Comparison of ENCODE assay signal across 1 cellular context in genomic region chr2:170249761-170250160, GRCh38.
TF ChIP-seq lines count a peak whose summit lies in the region.

No MANE protein-coding gene starts in this region.

TF ChIP-seq in K562, 482 proteins besides CTCF, POLR2A, EP300 and RAD21 (continued from another document):
- TF ChIP-seq, protein P1, sequence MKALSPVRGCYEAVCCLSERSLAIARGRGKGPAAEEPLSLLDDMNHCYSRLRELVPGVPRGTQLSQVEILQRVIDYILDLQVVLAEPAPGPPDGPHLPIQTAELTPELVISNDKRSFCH (CRISPR knock-in tag; IDR thresholded peaks at IDR 0.05): no peak
- TF ChIP-seq, protein P1 (tag; IDR thresholded peaks at IDR 0.05): 0 out of 2 replicates have a peak, but pooled peaks have one; percentile 45
- no peak for TF ChIP-seq ZNF639 (CRISPR knock-in tag; conservative IDR thresholded peaks at IDR 0.05 in 1 of 2, IDR thresholded peaks at IDR 0.05 in 1 of 2)
- no peak for TF ChIP-seq SMARCC2 (IDR thresholded peaks at IDR 0.05; ENCODE audit: low read depth)
- TF ChIP-seq ZNF12 (CRISPR knock-in tag; IDR thresholded peaks at IDR 0.05): no peak
- TF ChIP-seq NR2C1 (IDR thresholded peaks at IDR 0.05): no peak
- 0 out of 2 replicates have a peak, but pooled peaks have one; percentile 13 for TF ChIP-seq NR2C1 (tag; IDR thresholded peaks at IDR 0.05)
- 0 out of 2 replicates have a peak, but pooled peaks have one; percentile 49 for TF ChIP-seq PTTG1 (tag; IDR thresholded peaks at IDR 0.05; ENCODE audit: low read depth)
- TF ChIP-seq BRF1 (IDR thresholded peaks at IDR 0.05; ENCODE audit: borderline replicate concordance, extremely low read depth, insufficient read length): no peak
- TF ChIP-seq POLR2H (tag; IDR thresholded peaks at IDR 0.05; ENCODE audit: low read depth): peak; percentile 40; the same call in 1 of the 2 replicates
- TF ChIP-seq, protein P2, sequence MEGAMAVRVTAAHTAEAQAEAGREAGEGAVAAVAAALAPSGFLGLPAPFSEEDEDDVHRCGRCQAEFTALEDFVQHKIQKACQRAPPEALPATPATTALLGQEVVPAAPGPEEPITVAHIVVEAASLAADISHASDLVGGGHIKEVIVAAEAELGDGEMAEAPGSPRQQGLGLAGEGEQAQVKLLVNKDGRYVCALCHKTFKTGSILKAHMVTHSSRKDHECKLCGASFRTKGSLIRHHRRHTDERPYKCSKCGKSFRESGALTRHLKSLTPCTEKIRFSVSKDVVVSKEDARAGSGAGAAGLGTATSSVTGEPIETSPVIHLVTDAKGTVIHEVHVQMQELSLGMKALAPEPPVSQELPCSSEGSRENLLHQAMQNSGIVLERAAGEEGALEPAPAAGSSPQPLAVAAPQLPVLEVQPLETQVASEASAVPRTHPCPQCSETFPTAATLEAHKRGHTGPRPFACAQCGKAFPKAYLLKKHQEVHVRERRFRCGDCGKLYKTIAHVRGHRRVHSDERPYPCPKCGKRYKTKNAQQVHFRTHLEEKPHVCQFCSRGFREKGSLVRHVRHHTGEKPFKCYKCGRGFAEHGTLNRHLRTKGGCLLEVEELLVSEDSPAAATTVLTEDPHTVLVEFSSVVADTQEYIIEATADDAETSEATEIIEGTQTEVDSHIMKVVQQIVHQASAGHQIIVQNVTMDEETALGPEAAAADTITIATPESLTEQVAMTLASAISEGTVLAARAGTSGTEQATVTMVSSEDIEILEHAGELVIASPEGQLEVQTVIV (CRISPR knock-in tag; IDR thresholded peaks at IDR 0.05; ENCODE audit: borderline replicate concordance): 0 out of 2 replicates have a peak, but pooled peaks have one; percentile 10
- TF ChIP-seq ILK (tag; IDR thresholded peaks at IDR 0.05; ENCODE audit: borderline replicate concordance, low read depth): 0 out of 2 replicates have a peak, but pooled peaks have one; percentile 64
- TF ChIP-seq PYGO2 (tag; IDR thresholded peaks at IDR 0.05): 0 out of 2 replicates have a peak, but pooled peaks have one; percentile 40
- TF ChIP-seq ARID3A (IDR thresholded peaks at IDR 0.05; ENCODE audit: borderline replicate concordance, low read depth, low read length): no peak
- peak; percentile 63; the same call in 1 of the 2 replicates for TF ChIP-seq DDX20 (tag; IDR thresholded peaks at IDR 0.05; ENCODE audit: low read depth)
- TF ChIP-seq ZNF778 (CRISPR knock-in tag; IDR thresholded peaks at IDR 0.05): no peak
- TF ChIP-seq, protein P3, sequence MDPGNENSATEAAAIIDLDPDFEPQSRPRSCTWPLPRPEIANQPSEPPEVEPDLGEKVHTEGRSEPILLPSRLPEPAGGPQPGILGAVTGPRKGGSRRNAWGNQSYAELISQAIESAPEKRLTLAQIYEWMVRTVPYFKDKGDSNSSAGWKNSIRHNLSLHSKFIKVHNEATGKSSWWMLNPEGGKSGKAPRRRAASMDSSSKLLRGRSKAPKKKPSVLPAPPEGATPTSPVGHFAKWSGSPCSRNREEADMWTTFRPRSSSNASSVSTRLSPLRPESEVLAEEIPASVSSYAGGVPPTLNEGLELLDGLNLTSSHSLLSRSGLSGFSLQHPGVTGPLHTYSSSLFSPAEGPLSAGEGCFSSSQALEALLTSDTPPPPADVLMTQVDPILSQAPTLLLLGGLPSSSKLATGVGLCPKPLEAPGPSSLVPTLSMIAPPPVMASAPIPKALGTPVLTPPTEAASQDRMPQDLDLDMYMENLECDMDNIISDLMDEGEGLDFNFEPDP (CRISPR knock-in tag; IDR thresholded peaks at IDR 0.05): no peak
- peak; percentile 40; the same call in 1 of the 2 replicates for TF ChIP-seq MEF2D (tag; conservative IDR thresholded peaks at IDR 0.05; ENCODE audit: low read depth)
- TF ChIP-seq ERF (CRISPR knock-in tag; IDR thresholded peaks at IDR 0.05): no peak
- TF ChIP-seq ZNF133 (CRISPR knock-in tag; IDR thresholded peaks at IDR 0.05): no peak
- TF ChIP-seq, protein P4, sequence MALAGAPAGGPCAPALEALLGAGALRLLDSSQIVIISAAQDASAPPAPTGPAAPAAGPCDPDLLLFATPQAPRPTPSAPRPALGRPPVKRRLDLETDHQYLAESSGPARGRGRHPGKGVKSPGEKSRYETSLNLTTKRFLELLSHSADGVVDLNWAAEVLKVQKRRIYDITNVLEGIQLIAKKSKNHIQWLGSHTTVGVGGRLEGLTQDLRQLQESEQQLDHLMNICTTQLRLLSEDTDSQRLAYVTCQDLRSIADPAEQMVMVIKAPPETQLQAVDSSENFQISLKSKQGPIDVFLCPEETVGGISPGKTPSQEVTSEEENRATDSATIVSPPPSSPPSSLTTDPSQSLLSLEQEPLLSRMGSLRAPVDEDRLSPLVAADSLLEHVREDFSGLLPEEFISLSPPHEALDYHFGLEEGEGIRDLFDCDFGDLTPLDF (CRISPR knock-in tag; IDR thresholded peaks at IDR 0.05): no peak
- TF ChIP-seq DMBX1 (CRISPR knock-in tag; IDR thresholded peaks at IDR 0.05; ENCODE audit: borderline replicate concordance): peak; percentile 37
- no peak for TF ChIP-seq PHF21A (IDR thresholded peaks at IDR 0.05; ENCODE audit: borderline replicate concordance, low read depth)
- TF ChIP-seq MXI1 (IDR thresholded peaks at IDR 0.05; ENCODE audit: low read depth, low read length): no peak
- peak; percentile 30; the same call in 1 of the 2 replicates for TF ChIP-seq PTRF (tag; IDR thresholded peaks at IDR 0.05)
- TF ChIP-seq ZNF239 (CRISPR knock-in tag; IDR thresholded peaks at IDR 0.05): peak; percentile 18; the same call in 1 of the 2 replicates
- no peak for TF ChIP-seq POLR2AphosphoS2 (IDR thresholded peaks at IDR 0.05; ENCODE audit: low read length)
- TF ChIP-seq SIN3A (IDR thresholded peaks at IDR 0.05; ENCODE audit: borderline replicate concordance in 2 of 2, control insufficient read depth in 1 of 2, low read depth in 2 of 2, low read length in 2 of 2): no peak
- no peak for TF ChIP-seq ZFX (CRISPR knock-in tag; IDR thresholded peaks at IDR 0.05)
